In the genomic region with DNA sequence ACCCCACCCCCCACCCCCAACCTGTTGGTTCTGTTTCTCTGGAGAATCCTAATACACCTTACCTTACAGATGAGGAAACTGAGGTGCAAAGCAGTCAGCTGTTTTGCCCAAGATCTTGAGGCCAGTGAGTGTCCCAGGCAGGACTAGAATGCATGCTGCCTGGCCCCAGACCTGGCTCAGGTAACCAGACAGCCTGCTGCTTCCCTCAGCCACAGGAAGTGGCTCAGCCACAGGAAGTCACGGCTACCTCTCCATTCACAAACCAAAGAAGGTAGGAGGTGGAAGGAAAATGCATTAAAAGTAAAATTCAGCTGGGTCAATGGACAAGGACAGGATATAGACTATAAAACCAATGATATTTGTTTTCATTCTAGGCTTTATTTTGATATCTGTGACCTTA, we compare ENCODE assay signal across 10 cellular contexts.
DNase-seq lines count a peak whose midpoint lies in the region; ATAC-seq and TF ChIP-seq lines count a peak whose summit lies in the region.
"Had no signal": no experiment of that assay in that cellular context is flagged by ENCODE, and none has a peak within 500 bp of the region (broad histone marks: within the 10 kb centered on the region; RNA-seq: fewer than 3 reads in every experiment).

No MANE protein-coding gene starts in this region.

- TF ChIP-seq POLR2A in spleen (IDR thresholded peaks at IDR 0.05) = no peak

- WGBS in spleen, 5 donors = 0% methylated on average over 1 of the region's 1 CpG

- H3K27ac ChIP-seq in PC-3 (ENCODE audit: low read length) = no peak overlapping the region
- H3K27ac ChIP-seq in spleen = peak overlapping the region in 5 of 8 donors; percentile 35 to 85 (median 69)
- H3K27ac ChIP-seq: pancreas had no signal

- no peaks in the 10 kb centered on the region for H3K9me3 ChIP-seq in PC-3 (ENCODE audit: low read length)
- no peaks in the 10 kb centered on the region for H3K9me3 ChIP-seq in spleen
- H3K9me3 ChIP-seq: pancreas had no signal

- no peaks in the 10 kb centered on the region for H4K20me1 ChIP-seq in PC-3 (ENCODE audit: low read length)

- H3K79me2 ChIP-seq in PC-3 (ENCODE audit: low read length) = no peaks in the 10 kb centered on the region

- POLR2A ChIA-PET in GM10248 (lab: Yijun Ruan, JAX) (no interaction called here), PC-3 (lab: Charles Lee; ENCODE audit: unreplicated experiment) (no interaction called here)

- H3K9ac ChIP-seq in PC-3 (ENCODE audit: low read length) = no peak overlapping the region

- in situ Hi-C loops in G401 (cut with HindIII; ENCODE audit: low sequenced_read_pairs) = no loop called here

- H3K36me3 ChIP-seq in PC-3 (ENCODE audit: low read depth, low read length) (no peaks in the 10 kb centered on the region), spleen (no peaks in the 10 kb centered on the region)
- H3K36me3 ChIP-seq: pancreas had no signal

- H3K4me2 ChIP-seq in PC-3 (ENCODE audit: low read length) = no peak overlapping the region

- H3K4me3 ChIP-seq in PC-3 (ENCODE audit: low read length) (no peak overlapping the region), spleen (peak overlapping the region in 1 of 8 donors; percentile 31)
- H3K4me3 ChIP-seq: pancreas had no signal

- H3K27me3 ChIP-seq in PC-3 (ENCODE audit: low read length) (no peaks in the 10 kb centered on the region), spleen (replicated peaks in 1 of 7) (no peaks in the 10 kb centered on the region)
- H3K27me3 ChIP-seq: pancreas had no signal

- BruUV-seq in PC-3 (replicated peaks; lab: Mats Ljungman, UMichigan) = no TSS peak

- H3F3A ChIP-seq in PC-3 (ENCODE audit: low read length, unreplicated experiment) = no peaks in the 10 kb centered on the region

- no peak for ATAC-seq in PC-3
- no peak for ATAC-seq in HG02884 (IDR thresholded peaks at IDR 0.05; ENCODE audit: unreplicated experiment)
- no peak for ATAC-seq in HG02885 (IDR thresholded peaks at IDR 0.05; ENCODE audit: poor library complexity, unreplicated experiment)
- ATAC-seq: pancreas had no signal

- intact Hi-C loops in PC-3 (cut with micrococcal nuclease) (no loop called here), spleen (cut with DNase I; ENCODE audit: low total_unique reads) (no loop called here)

- H2AFZ ChIP-seq in PC-3 (ENCODE audit: low read length) = peak overlapping the region; percentile 38; the same call in 1 of the 2 replicates

- CTCF ChIA-PET in GM10248 (lab: Yijun Ruan, JAX) = interaction anchor here (1.3 to 1.5 kb wide), 4 partner anchors 11 to 412 kb away, joined by 3 to 4 read pairs (median 3); no protein-coding TSS in a partner anchor
- CTCF ChIA-PET in PC-3 (lab: Charles Lee) = no interaction called here

- DNase-seq in GM10248 (ENCODE audit: extremely low spot score) (peak; percentile 24), PC-3 (no peak), spleen (peak; percentile 86), G401 (ENCODE audit: low spot score) (no peak), D341Med (ENCODE audit: low spot score) (no peak)
- DNase-seq in activated T-helper 9 cell treated with anti-CD3 and anti-CD28 coated beads, Interleukin-2, amount 50 U/mL, for 16 hours (ENCODE audit: low read depth) = peak; percentile 8
- DNase-seq: NCI-H1092 treated with DMSO at 0.1 percent for 48 hours, pancreas had no signal

- no peak for TF ChIP-seq CTCF in GM10248 (IDR thresholded peaks at IDR 0.05; ENCODE audit: control extremely low read depth, extremely low read depth, low read depth, missing control alignments)
- TF ChIP-seq CTCF in PC-3 (conservative IDR thresholded peaks at IDR 0.05; ENCODE audit: low read depth, low read length) = no peak
- TF ChIP-seq CTCF in spleen (IDR thresholded peaks at IDR 0.05 in 8 of 11, conservative IDR thresholded peaks at IDR 0.05 in 3 of 11) = no peak

- H3K4me1 ChIP-seq in PC-3 (ENCODE audit: insufficient read depth, low read length) (peaks cover 23% of the 10 kb centered on the region), spleen (peaks cover 45 to 75% (median 63%) of the 10 kb centered on the region in 6 donors)
- H3K4me1 ChIP-seq: pancreas had no signal

- H3K9me2 ChIP-seq in PC-3 (replicated peaks; ENCODE audit: low read length) = no peaks in the 10 kb centered on the region

Comparison
In these comparisons a context has a peak if more than half of its experiments do, and no peak if none do; other contexts are left out.
1. DNase-seq: peak in GM10248 (single experiment), activated T-helper 9 cell treated with anti-CD3 and anti-CD28 coated beads, Interleukin-2, amount 50 U/mL, for 16 hours (single experiment) and spleen (single experiment); none in PC-3 (single experiment), G401 (single experiment) and D341Med (single experiment).